In genomic region chr10:131166486-131166885, GRCh38 we compare ENCODE assay signal across 16 cellular contexts.
"Had no signal": no experiment of that assay in that cellular context is flagged by ENCODE, and none has a peak within 500 bp of the region (broad histone marks: within the 10 kb centered on the region; RNA-seq: fewer than 3 reads in every experiment).

No MANE protein-coding gene starts in this region.

- H3K27me3 ChIP-seq: ascending aorta, esophagus squamous epithelium, thyroid gland, uterus had no signal

- H3K27ac ChIP-seq: ascending aorta, esophagus squamous epithelium, thyroid gland, uterus had no signal

- H3K4me3 Mint-ChIP-seq: activated naive CD4-positive, alpha-beta T cell treated with anti-CD3 and anti-CD28 coated beads, Interleukin-2, amount 50 U/mL, for 24 hours; dendritic cell treated with granulocyte-macrophage colony-stimulating factor and Interleukin-4, amounts not matched to agents 40 ng/mL and 50 ng/mL, for 4 days; natural killer cell; T-helper 2 cell treated with Interferon-gamma antibody and Interleukin-4, amounts not matched to agents 5 μg/mL and 100 μg/mL, for 36 hours had no signal

- H3K4me1 ChIP-seq: ascending aorta, uterus had no signal

- H3K9me3 ChIP-seq: ascending aorta, esophagus squamous epithelium, thyroid gland, uterus had no signal

- H3K36me3 ChIP-seq: ascending aorta, esophagus squamous epithelium, thyroid gland, uterus had no signal

- H3K9me3 Mint-ChIP-seq: activated naive CD4-positive, alpha-beta T cell treated with anti-CD3 and anti-CD28 coated beads, Interleukin-2, amount 50 U/mL, for 24 hours; dendritic cell treated with granulocyte-macrophage colony-stimulating factor and Interleukin-4, amounts not matched to agents 40 ng/mL and 50 ng/mL, for 4 days; natural killer cell; T-helper 2 cell treated with Interferon-gamma antibody and Interleukin-4, amounts not matched to agents 5 μg/mL and 100 μg/mL, for 36 hours had no signal

- H3K36me3 Mint-ChIP-seq: activated naive CD4-positive, alpha-beta T cell treated with anti-CD3 and anti-CD28 coated beads, Interleukin-2, amount 50 U/mL, for 24 hours; natural killer cell had no signal

- DNase-seq: activated CD4-positive, alpha-beta T cell treated with anti-CD3 and anti-CD28 coated beads, Interleukin-2, amount 50 U/mL, for 4 hours; activated gamma-delta T cell; effector CD8-positive, alpha-beta T cell; esophagus squamous epithelium; left cardiac atrium; natural killer cell; stimulated activated CD4-positive, alpha-beta T cell treated with anti-CD3 and anti-CD28 coated beads, Interleukin-12 subunit alpha, Interleukin-12 subunit beta, amount 100 ng/mL, for 4 hours; stimulated activated CD4-positive, alpha-beta T cell treated with anti-CD3 and anti-CD28 coated beads, Interleukin-1b, Interleukin-23, amount 100 ng/mL, for 48 hours; stimulated activated CD8-positive, alpha-beta memory T cell treated with anti-CD3 and anti-CD28 coated beads, Interleukin-4, amount 100 ng/mL, for 48 hours; stimulated activated naive CD4-positive, alpha-beta T cell treated with Interleukin-2 at 50 U/mL for 16 hours; thyroid gland; uterus had no signal

- H3K4me3 ChIP-seq: ascending aorta, esophagus squamous epithelium, thyroid gland, uterus had no signal

- H3K27me3 Mint-ChIP-seq: activated naive CD4-positive, alpha-beta T cell treated with anti-CD3 and anti-CD28 coated beads, Interleukin-2, amount 50 U/mL, for 24 hours; dendritic cell treated with granulocyte-macrophage colony-stimulating factor and Interleukin-4, amounts not matched to agents 40 ng/mL and 50 ng/mL, for 4 days had no signal

- H3K27ac Mint-ChIP-seq: activated naive CD4-positive, alpha-beta T cell treated with anti-CD3 and anti-CD28 coated beads, Interleukin-2, amount 50 U/mL, for 24 hours; dendritic cell treated with granulocyte-macrophage colony-stimulating factor and Interleukin-4, amounts not matched to agents 40 ng/mL and 50 ng/mL, for 4 days; natural killer cell; T-helper 2 cell treated with Interferon-gamma antibody and Interleukin-4, amounts not matched to agents 5 μg/mL and 100 μg/mL, for 36 hours had no signal

- H3K4me1 Mint-ChIP-seq: natural killer cell had no signal

- ATAC-seq: left cardiac atrium, natural killer cell had no signal
